21 cellular contexts compared by ENCODE assay signal in genomic region chr16:1788095-1788707, GRCh38. TPM values are rescaled to one million over a fixed set of nuclear protein-coding genes. Genes with fewer than 3 reads are reported as not detected.
DNase-seq lines count a peak whose midpoint lies in the region; ATAC-seq and TF ChIP-seq lines count a peak whose summit lies in the region.
"Had no signal": no experiment of that assay in that cellular context is flagged by ENCODE, and none has a peak within 500 bp of the region (broad histone marks: within the 10 kb centered on the region; RNA-seq: fewer than 3 reads in every experiment).

No MANE protein-coding gene starts in this region.

- H3K36me3 Mint-ChIP-seq in activated CD8-positive, alpha-beta memory T cell treated with anti-CD3 and anti-CD28 coated beads, Interleukin-2, amount 10 ng/mL, durations not matched to agents 7 days and 5 days = no peaks in the 10 kb centered on the region
- peaks cover 2% of the 10 kb centered on the region for H3K36me3 Mint-ChIP-seq in neural crest cell (ENCODE audit: low read depth)
- H3K36me3 Mint-ChIP-seq: natural killer cell had no signal

- no peaks in the 10 kb centered on the region for H3K9me3 Mint-ChIP-seq in activated CD8-positive, alpha-beta memory T cell treated with anti-CD3 and anti-CD28 coated beads, Interleukin-2, amount 10 ng/mL, durations not matched to agents 7 days and 5 days (ENCODE audit: low read depth)
- H3K9me3 Mint-ChIP-seq in neural crest cell = no peaks in the 10 kb centered on the region
- H3K9me3 Mint-ChIP-seq: natural killer cell had no signal

- no peaks in the 10 kb centered on the region for H3K27me3 Mint-ChIP-seq in activated CD8-positive, alpha-beta memory T cell treated with anti-CD3 and anti-CD28 coated beads, Interleukin-2, amount 10 ng/mL, durations not matched to agents 7 days and 5 days
- H3K27me3 Mint-ChIP-seq in neural crest cell (ENCODE audit: low read depth) = no peaks in the 10 kb centered on the region
- H3K27me3 Mint-ChIP-seq: T-helper 17 cell had no signal

- CTCF ChIA-PET in activated CD8-positive, alpha-beta memory T cell treated with anti-CD3 and anti-CD28 coated beads, Interleukin-2, amount 10 ng/mL, durations not matched to agents 7 days and 5 days (lab: Charles Lee) = no interaction called here

- H3K27ac Mint-ChIP-seq in activated CD8-positive, alpha-beta memory T cell treated with anti-CD3 and anti-CD28 coated beads, Interleukin-2, amount 10 ng/mL, durations not matched to agents 7 days and 5 days = no peak overlapping the region
- no peak overlapping the region for H3K27ac Mint-ChIP-seq in neural crest cell (ENCODE audit: unreplicated experiment)
- H3K27ac Mint-ChIP-seq: T-helper 17 cell had no signal

- H3K4me1 Mint-ChIP-seq in activated CD8-positive, alpha-beta memory T cell treated with anti-CD3 and anti-CD28 coated beads, Interleukin-2, amount 10 ng/mL, durations not matched to agents 7 days and 5 days = peaks cover 11% of the 10 kb centered on the region
- peaks cover 7% of the 10 kb centered on the region for H3K4me1 Mint-ChIP-seq in neural crest cell

- TF ChIP-seq CTCF in neural crest cell (conservative IDR thresholded peaks at IDR 0.05) = no peak

- DNase-seq in activated CD8-positive, alpha-beta memory T cell treated with anti-CD3 and anti-CD28 coated beads, Interleukin-2, amount 10 ng/mL, durations not matched to agents 7 days and 5 days = peak; percentile 38
- no peak for DNase-seq in activated CD8-positive, alpha-beta memory T cell treated with anti-CD3 and anti-CD28 coated beads for 24 hours
- DNase-seq in activated CD8-positive, alpha-beta memory T cell treated with anti-CD3 and anti-CD28 coated beads, Interleukin-2, amount 50 U/mL, for 48 hours = peak; percentile 44
- DNase-seq in neural crest cell (ENCODE audit: low read depth, low spot score) (no peak), OCI-M1 (lab: John Stamatoyannopoulos, UW) (no peak), H4 (ENCODE audit: low spot score) (no peak)
- DNase-seq: activated naive CD4-positive, alpha-beta T cell; activated T-cell treated with anti-CD3 and anti-CD28 coated beads for 4 hours; cortex of kidney; DMS53; midbrain; MM.1S; natural killer cell; NCI-H1436 treated with DMSO at 0.1 percent for 48 hours; NCI-H510A treated with DMSO at 0.1 percent for 48 hours; substantia nigra had no signal

- ATAC-seq in activated CD8-positive, alpha-beta memory T cell treated with anti-CD3 and anti-CD28 coated beads, Interleukin-2, amount 10 ng/mL, durations not matched to agents 7 days and 5 days = no peak
- ATAC-seq: GM12878, HCT116, left colon, natural killer cell, T-helper 17 cell had no signal

- H3K4me3 Mint-ChIP-seq in activated CD8-positive, alpha-beta memory T cell treated with anti-CD3 and anti-CD28 coated beads, Interleukin-2, amount 10 ng/mL, durations not matched to agents 7 days and 5 days = no peak overlapping the region
- peak overlapping the region; percentile 38 for H3K4me3 Mint-ChIP-seq in neural crest cell
- H3K4me3 Mint-ChIP-seq: T-helper 17 cell had no signal

RNA-seq across cellular contexts. Expression of gene IGFALS, which starts 5.3 kb away (rescaled TPM):
- not detected for total RNA-seq in activated CD8-positive, alpha-beta memory T cell treated with anti-CD3 and anti-CD28 coated beads, Interleukin-2, amount 10 ng/mL, durations not matched to agents 7 days and 5 days
- 0.14 TPM in 1 of 2 replicates, not detected in the other for total RNA-seq in neural crest cell
- not detected in 2 replicates for total RNA-seq in H4 (2014; rRNA removed; shearing (Covaris generic))
- total RNA-seq: bronchial epithelial cell had no signal

RNA-seq across cellular contexts. Expression of gene NUBP2, which starts 5.4 kb away (rescaled TPM):
- total RNA-seq in activated CD8-positive, alpha-beta memory T cell treated with anti-CD3 and anti-CD28 coated beads, Interleukin-2, amount 10 ng/mL, durations not matched to agents 7 days and 5 days = 10 to 100 TPM; 52.5 to 64.0 TPM
- total RNA-seq in neural crest cell = 71.0 and 73.8 TPM in 2 replicates
- 38.9 and 112 TPM in 2 replicates for total RNA-seq in H4 (2014; rRNA removed; shearing (Covaris generic))

RNA-seq across cellular contexts. Expression of gene SPSB3, which starts 5.8 kb away (rescaled TPM):
- 10 to 100 TPM; 35.7 to 36.5 TPM for total RNA-seq in activated CD8-positive, alpha-beta memory T cell treated with anti-CD3 and anti-CD28 coated beads, Interleukin-2, amount 10 ng/mL, durations not matched to agents 7 days and 5 days
- 23.1 and 23.8 TPM in 2 replicates for total RNA-seq in neural crest cell
- total RNA-seq in H4 (2014; rRNA removed; shearing (Covaris generic)) = 20.1 and 23.9 TPM in 2 replicates

RNA-seq across cellular contexts. Expression of gene MRPS34, which starts 15.3 kb away (rescaled TPM):
- 100 to 1,000 TPM; 134 to 154 TPM for total RNA-seq in activated CD8-positive, alpha-beta memory T cell treated with anti-CD3 and anti-CD28 coated beads, Interleukin-2, amount 10 ng/mL, durations not matched to agents 7 days and 5 days
- 135 and 141 TPM in 2 replicates for total RNA-seq in neural crest cell
- total RNA-seq in H4 (2014; rRNA removed; shearing (Covaris generic)) = 114 and 125 TPM in 2 replicates

RNA-seq across cellular contexts. Expression of gene EME2, which starts 15.6 kb away (rescaled TPM):
- total RNA-seq in activated CD8-positive, alpha-beta memory T cell treated with anti-CD3 and anti-CD28 coated beads, Interleukin-2, amount 10 ng/mL, durations not matched to agents 7 days and 5 days = 10 to 100 TPM; 22.3 to 34.6 TPM
- 36.5 and 37.0 TPM in 2 replicates for total RNA-seq in neural crest cell
- 0.90 and 1.2 TPM in 2 replicates for total RNA-seq in H4 (2014; rRNA removed; shearing (Covaris generic))

Comparison
In these comparisons a context has a peak if more than half of its experiments do, and no peak if none do; other contexts are left out.
1. DNase-seq: peak in activated CD8-positive, alpha-beta memory T cell treated with anti-CD3 and anti-CD28 coated beads, Interleukin-2, amount 10 ng/mL, durations not matched to agents 7 days and 5 days (single experiment) and activated CD8-positive, alpha-beta memory T cell treated with anti-CD3 and anti-CD28 coated beads, Interleukin-2, amount 50 U/mL, for 48 hours (single experiment); none in activated CD8-positive, alpha-beta memory T cell treated with anti-CD3 and anti-CD28 coated beads for 24 hours (single experiment), neural crest cell (single experiment), OCI-M1 (single experiment) and H4 (single experiment).